In genomic region chr1:4585216-4585615, GRCh38 we compare ENCODE assay signal across 1 cellular context.
TF ChIP-seq lines count a peak whose summit lies in the region.

No MANE protein-coding gene starts in this region.

TF ChIP-seq in K562, 482 proteins besides CTCF, POLR2A, EP300 and RAD21 (continued from another document):
- TF ChIP-seq ZNF318 (IDR thresholded peaks at IDR 0.05; ENCODE audit: borderline replicate concordance in 1 of 2, low read depth in 1 of 2) (no peak), ZC3H11A (IDR thresholded peaks at IDR 0.05; ENCODE audit: low read depth, low read length) (no peak), LCOR (CRISPR knock-in tag; IDR thresholded peaks at IDR 0.05) (no peak), NRF1 (conservative IDR thresholded peaks at IDR 0.05 in 1 of 2, IDR thresholded peaks at IDR 0.05 in 1 of 2) (peak; percentile 34 to 52; a peak in 2 of 4 replicates), E2F3 (CRISPR knock-in tag; IDR thresholded peaks at IDR 0.05) (no peak)
